ENCODE assay signal across 21 cellular contexts in the genomic region with DNA sequence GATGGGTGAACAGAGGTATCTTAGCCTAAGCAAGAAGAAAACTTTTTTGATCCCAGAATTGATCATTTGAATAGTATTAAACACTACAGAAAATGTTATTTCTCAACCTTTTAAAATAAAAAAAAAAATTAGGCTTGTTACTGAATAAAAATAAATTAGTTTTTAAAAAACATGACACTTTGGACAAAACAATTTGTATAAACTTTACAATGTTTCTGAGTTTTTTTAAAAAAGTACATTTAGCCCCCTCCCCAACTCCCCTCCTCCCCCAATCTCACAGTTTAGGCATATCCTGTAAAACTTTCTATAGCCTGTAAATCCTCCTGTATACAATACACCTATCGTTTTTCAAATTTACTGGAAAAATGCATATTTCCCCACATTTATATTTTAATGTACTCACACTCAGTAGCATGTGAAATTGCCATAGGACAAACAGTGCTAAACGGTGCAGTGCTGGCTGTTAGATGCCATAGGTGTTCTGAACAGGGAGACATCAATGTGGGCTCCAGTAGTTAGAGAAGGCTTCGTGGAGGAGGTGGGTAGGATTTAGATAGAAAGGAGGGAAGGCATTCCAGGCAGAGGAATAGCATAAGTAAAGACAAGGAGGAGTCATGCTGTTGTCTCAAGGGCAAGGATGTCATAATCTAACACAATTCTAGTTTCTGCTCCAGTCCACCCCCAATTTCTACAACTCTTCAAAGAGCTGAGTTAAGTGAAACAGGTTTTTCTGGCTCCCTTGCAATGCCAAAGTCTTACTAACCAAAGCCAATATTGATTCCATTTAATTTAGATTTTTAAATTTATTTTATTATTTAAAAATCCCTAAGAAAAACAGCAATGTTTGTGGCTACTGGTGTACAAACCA. TPM values are rescaled to one million over a fixed set of nuclear protein-coding genes. Genes with fewer than 3 reads are reported as not detected.
DNase-seq lines count a peak whose midpoint lies in the region; ATAC-seq, FAIRE-seq and TF ChIP-seq lines count a peak whose summit lies in the region.
"Had no signal": no experiment of that assay in that cellular context is flagged by ENCODE, and none has a peak within 500 bp of the region (broad histone marks: within the 10 kb centered on the region; RNA-seq: fewer than 3 reads in every experiment).

No MANE protein-coding gene starts in this region.

- H3K4ac ChIP-seq in IMR-90 (ENCODE audit: low read depth, low read length) = no peak overlapping the region

- H3K27ac ChIP-seq in HepG2 (ENCODE audit: extremely low read length, insufficient read depth, low read length) = no peak overlapping the region
- no peak overlapping the region for H3K27ac ChIP-seq in right lobe of liver
- H3K27ac ChIP-seq in IMR-90 (ENCODE audit: insufficient read depth, low read length) = no peak overlapping the region
- H3K27ac ChIP-seq in endodermal cell (ENCODE audit: low read depth, low read length) = no peak overlapping the region
- H3K27ac ChIP-seq in adrenal gland = no peak overlapping the region
- H3K27ac ChIP-seq: sigmoid colon had no signal

- BruUV-seq in HepG2 (replicated peaks; lab: Mats Ljungman, UMichigan) = no TSS peak
- no TSS peak for BruUV-seq in IMR-90 (replicated peaks; lab: Mats Ljungman, UMichigan)

- H2BK5ac ChIP-seq in IMR-90 (ENCODE audit: low read depth, low read length, poor library complexity, severe bottlenecking) = no peak overlapping the region

- no peak for DNase-seq in HepG2 (ENCODE audit: low spot score)
- no peak for DNase-seq in right lobe of liver
- DNase-seq in IMR-90 = no peak
- no peak for DNase-seq in endodermal cell
- no peak for DNase-seq in DMS 273 (lab: John Stamatoyannopoulos, UW; ENCODE audit: unreplicated experiment)
- DNase-seq in adrenal gland = no peak
- DNase-seq: DMS79, glutamatergic neuron, Karpas-422, left colon, mesendoderm, NCI-H187 treated with DMSO at 0.1 percent for 48 hours, NCI-H748 treated with DMSO at 0.1 percent for 48 hours, Right ventricle myocardium superior, sigmoid colon had no signal

- no peak overlapping the region for H3K56ac ChIP-seq in IMR-90 (ENCODE audit: extremely low read depth, insufficient read depth, low read length)

- no peak overlapping the region for H4K5ac ChIP-seq in IMR-90 (ENCODE audit: low read depth, low read length)

- H2AK5ac ChIP-seq in IMR-90 (ENCODE audit: low read depth, low read length) = no peak overlapping the region

- no peak overlapping the region for H2AK9ac ChIP-seq in IMR-90 (replicated peaks; ENCODE audit: low read depth, low read length, poor library complexity)

- H3K79me1 ChIP-seq in IMR-90 (ENCODE audit: low read depth in 1 of 2, low read length in 2 of 2) = peaks cover 14 to 29% of the 10 kb centered on the region in 2 experiments

- H4K20me1 ChIP-seq in HepG2 (ENCODE audit: insufficient read depth, low read length) (peaks cover 7% of the 10 kb centered on the region; the same call in 1 of the 2 replicates), IMR-90 (ENCODE audit: insufficient read depth, low read length) (peaks cover 1% of the 10 kb centered on the region; the same call in 1 of the 2 replicates)

- dilution Hi-C loops in IMR-90 (cut with HindIII; ENCODE audit: low sequenced_read_pairs, unreplicated experiment) = no loop called here

- CTCF ChIA-PET in HepG2 (lab: Yijun Ruan, JAX; ENCODE audit: low intra/inter-chr PET ratio, low total read pairs) = no interaction called here
- CTCF ChIA-PET in IMR-90 (lab: Yijun Ruan, JAX) = no interaction called here

- peak overlapping the region; percentile 53; the same call in 1 of the 2 replicates for H3K23ac ChIP-seq in IMR-90 (ENCODE audit: low read depth, low read length)

- no peak overlapping the region for H2BK20ac ChIP-seq in IMR-90 (ENCODE audit: low read depth, low read length)

- H3K14ac ChIP-seq in IMR-90 (replicated peaks; ENCODE audit: low read depth, low read length) = no peak overlapping the region

- peaks cover 61% of the 10 kb centered on the region for H3K36me3 Mint-ChIP-seq in endodermal cell (ENCODE audit: low read depth)

- TF ChIP-seq EP300 in HepG2 (IDR thresholded peaks at IDR 0.05; ENCODE audit: low read depth in 2 of 2, low read length in 2 of 2) = no peak
- TF ChIP-seq EP300 in HepG2 (CRISPR knock-in tag; IDR thresholded peaks at IDR 0.05; ENCODE audit: borderline replicate concordance) = no peak

- no peak overlapping the region for H3K4me2 ChIP-seq in HepG2 (ENCODE audit: low read depth, low read length)
- H3K4me2 ChIP-seq in IMR-90 (ENCODE audit: low read depth, low read length) = no peak overlapping the region

- no peak overlapping the region for H3K9ac ChIP-seq in HepG2 (ENCODE audit: insufficient read depth, low read depth, low read length)
- no peak overlapping the region for H3K9ac ChIP-seq in IMR-90 (ENCODE audit: low read depth, low read length)
- H3K9ac ChIP-seq in endodermal cell (ENCODE audit: extremely low read depth, low read length, poor library complexity, severe bottlenecking) = no peak overlapping the region

- intact Hi-C loops in HepG2 (cut with micrococcal nuclease; ENCODE audit: unreplicated experiment) (no loop called here), right lobe of liver (cut with DNase I) (no loop called here), IMR-90 (cut with micrococcal nuclease) (no loop called here), adrenal gland (cut with DNase I) (no loop called here)

- H3K18ac ChIP-seq in IMR-90 (ENCODE audit: low read depth, low read length) = no peak overlapping the region

- ATAC-seq in HepG2 (no peak), right lobe of liver (no peak), IMR-90 (ENCODE audit: low read depth) (no peak), GM21515 (IDR thresholded peaks at IDR 0.05; ENCODE audit: unreplicated experiment) (no peak), HG02973 (IDR thresholded peaks at IDR 0.05; ENCODE audit: unreplicated experiment) (no peak)
- ATAC-seq: activated T-helper 17 cell treated with anti-CD3 and anti-CD28 coated beads, Interleukin-2, amount 50 U/mL, for 72 hours; left colon had no signal

- no peak overlapping the region for H2BK120ac ChIP-seq in IMR-90 (ENCODE audit: low read depth, low read length)

- TF ChIP-seq POLR2A in HepG2 (IDR thresholded peaks at IDR 0.05; ENCODE audit: insufficient read depth in 1 of 2, low read depth in 2 of 2, low read length in 2 of 2) (no peak), right lobe of liver (IDR thresholded peaks at IDR 0.05) (no peak), IMR-90 (IDR thresholded peaks at IDR 0.05; ENCODE audit: low read depth, low read length) (no peak), adrenal gland (IDR thresholded peaks at IDR 0.05) (no peak)

- 97% methylated on average over 3 of the region's 3 CpGs for WGBS in HepG2 (ENCODE audit: low lambda C conversion rate)
- WGBS in right lobe of liver (ENCODE audit: insufficient coverage, low coverage, low lambda C conversion rate, missing lambda C conversion rate) = 86% methylated on average over 3 of the region's 3 CpGs
- WGBS in IMR-90 (ENCODE audit: extremely low coverage in 2 of 2, insufficient read length in 1 of 2), 2 experiments = 60% methylated on average over 1 of the region's 3 CpGs; no CpG with 5 or more reads in 1 of the 2 experiments
- 79 to 90% methylated on average over 2 to 3 of the region's 3 CpGs for WGBS in endodermal cell (ENCODE audit: insufficient coverage in 1 of 2, insufficient read length in 1 of 2), 2 experiments
- WGBS in adrenal gland, 4 donors = 87 to 89% (median 88%) methylated on average over 3 of the region's 3 CpGs

- H3K27me3 ChIP-seq in HepG2 (ENCODE audit: control insufficient read depth in 1 of 2, insufficient read depth in 2 of 2, low read length in 2 of 2) (no peaks in the 10 kb centered on the region), right lobe of liver (no peaks in the 10 kb centered on the region), IMR-90 (ENCODE audit: control insufficient read depth, insufficient read depth, low read length) (no peaks in the 10 kb centered on the region), endodermal cell (ENCODE audit: control insufficient read depth, insufficient read depth, low read length, poor library complexity, severe bottlenecking) (no peaks in the 10 kb centered on the region), adrenal gland (no peaks in the 10 kb centered on the region)
- H3K27me3 ChIP-seq: sigmoid colon had no signal

- FAIRE-seq in HepG2 (lab: Jason Lieb, UNC) = no peak
- FAIRE-seq: urothelium cell line had no signal

- H2AFZ ChIP-seq in HepG2 (ENCODE audit: low read length) (no peak overlapping the region), IMR-90 (replicated peaks; ENCODE audit: low read length, poor library complexity) (no peak overlapping the region)

- in situ Hi-C loops in HepG2 (cut with HindIII; ENCODE audit: extremely low pct_ligation_motif_present, low pct_unique_long_range_greater_than_20kb) (no loop called here), IMR-90 (cut with MboI; ENCODE audit: low sequenced_read_pairs) (no loop called here)

- no peak overlapping the region for H3K4me3 ChIP-seq in HepG2 (replicated peaks in 1 of 3; ENCODE audit: insufficient read depth in 1 of 3, low read depth in 2 of 3, low read length in 3 of 3)
- H3K4me3 ChIP-seq in right lobe of liver = no peak overlapping the region
- H3K4me3 ChIP-seq in IMR-90 (ENCODE audit: insufficient read depth, low read depth, low read length) = no peak overlapping the region
- no peak overlapping the region for H3K4me3 ChIP-seq in endodermal cell (ENCODE audit: low read length)
- H3K4me3 ChIP-seq in adrenal gland = no peak overlapping the region
- H3K4me3 ChIP-seq: sigmoid colon had no signal

- H3K4me1 ChIP-seq in HepG2 (ENCODE audit: insufficient read depth, low read length) = no peaks in the 10 kb centered on the region
- no peaks in the 10 kb centered on the region for H3K4me1 ChIP-seq in right lobe of liver
- H3K4me1 ChIP-seq in IMR-90 (ENCODE audit: control insufficient read depth, insufficient read depth, low read length) = no peaks in the 10 kb centered on the region
- no peaks in the 10 kb centered on the region for H3K4me1 ChIP-seq in endodermal cell (ENCODE audit: control insufficient read depth, insufficient read depth, low read length)
- H3K4me1 ChIP-seq in adrenal gland (replicated peaks in 1 of 2) = no peaks in the 10 kb centered on the region
- H3K4me1 ChIP-seq: sigmoid colon had no signal

- H3K36me3 ChIP-seq in HepG2 (replicated peaks in 1 of 2; ENCODE audit: control insufficient read depth in 1 of 2, insufficient read depth in 2 of 2, low read length in 2 of 2) = peaks cover 15 to 76% of the 10 kb centered on the region in 2 experiments
- peaks cover 0 to 46% (median 16%) of the 10 kb centered on the region in 4 donors for H3K36me3 ChIP-seq in right lobe of liver
- H3K36me3 ChIP-seq in IMR-90 (ENCODE audit: control insufficient read depth, insufficient read depth, low read length) = peaks cover 18% of the 10 kb centered on the region
- H3K36me3 ChIP-seq in endodermal cell (ENCODE audit: control insufficient read depth, insufficient read depth, low read length) = peaks cover 82% of the 10 kb centered on the region
- peaks cover 0 to 44% of the 10 kb centered on the region in 2 donors for H3K36me3 ChIP-seq in adrenal gland (replicated peaks in 1 of 2)

- H2BK15ac ChIP-seq in IMR-90 (ENCODE audit: low read depth, low read length) = no peak overlapping the region

- POLR2A ChIA-PET in HepG2 (lab: Yijun Ruan, JAX) (no interaction called here), IMR-90 (lab: Charles Lee; ENCODE audit: unreplicated experiment) (no interaction called here)

- H3K9me1 ChIP-seq in IMR-90 (ENCODE audit: insufficient read depth, low read length) = 0 out of 2 replicates have a peak, but pooled peaks cover 3% of the 10 kb centered on the region

- peak overlapping the region; percentile 35 for H3K27ac Mint-ChIP-seq in endodermal cell
- H3K27ac Mint-ChIP-seq: activated T-helper 17 cell treated with anti-CD3 and anti-CD28 coated beads, Interleukin-2, amount 50 U/mL, for 72 hours; brain had no signal

- no peaks in the 10 kb centered on the region for H3K9me3 Mint-ChIP-seq in endodermal cell
- H3K9me3 Mint-ChIP-seq: activated T-helper 17 cell treated with anti-CD3 and anti-CD28 coated beads, Interleukin-2, amount 50 U/mL, for 72 hours; brain; CD14-positive monocyte had no signal

- no peak for TF ChIP-seq CTCF in HepG2 (CRISPR knock-in tag; IDR thresholded peaks at IDR 0.05)
- no peak for TF ChIP-seq CTCF in right lobe of liver (IDR thresholded peaks at IDR 0.05)
- TF ChIP-seq CTCF in IMR-90 (conservative IDR thresholded peaks at IDR 0.05; ENCODE audit: low read depth, low read length) = no peak
- no peak for TF ChIP-seq CTCF in endodermal cell (conservative IDR thresholded peaks at IDR 0.05)
- no peak for TF ChIP-seq CTCF in adrenal gland (IDR thresholded peaks at IDR 0.05)

- H3K4me1 Mint-ChIP-seq in endodermal cell = peaks cover 9% of the 10 kb centered on the region
- H3K4me1 Mint-ChIP-seq: CD14-positive monocyte had no signal

- H3K79me2 ChIP-seq in HepG2 (ENCODE audit: insufficient read depth, low read length) = peaks cover 19% of the 10 kb centered on the region

- H3K4me3 Mint-ChIP-seq in endodermal cell = no peak overlapping the region
- H3K4me3 Mint-ChIP-seq: activated T-helper 17 cell treated with anti-CD3 and anti-CD28 coated beads, Interleukin-2, amount 50 U/mL, for 72 hours; brain; CD14-positive monocyte had no signal

- H3K9me3 ChIP-seq in HepG2 (ENCODE audit: low read length) (no peaks in the 10 kb centered on the region), right lobe of liver (no peaks in the 10 kb centered on the region), IMR-90 (ENCODE audit: control insufficient read depth, insufficient read depth, low read length) (no peaks in the 10 kb centered on the region), endodermal cell (ENCODE audit: control insufficient read depth, low read length) (no peaks in the 10 kb centered on the region), adrenal gland (replicated peaks in 1 of 3) (peaks cover 0 to 5% (median 0%) of the 10 kb centered on the region in 3 donors)
- H3K9me3 ChIP-seq: sigmoid colon had no signal

- no peak overlapping the region for H4K8ac ChIP-seq in IMR-90 (ENCODE audit: low read depth in 2 of 2, low read length in 2 of 2)

- H4K91ac ChIP-seq in IMR-90 (ENCODE audit: insufficient read depth, low read depth, low read length) = no peak overlapping the region

- H3K27me3 Mint-ChIP-seq in endodermal cell (ENCODE audit: insufficient read depth) = no peaks in the 10 kb centered on the region
- H3K27me3 Mint-ChIP-seq: activated T-helper 17 cell treated with anti-CD3 and anti-CD28 coated beads, Interleukin-2, amount 50 U/mL, for 72 hours; brain had no signal

- TF ChIP-seq RAD21 in HepG2 (CRISPR knock-in tag; IDR thresholded peaks at IDR 0.05) (no peak), IMR-90 (IDR thresholded peaks at IDR 0.05; ENCODE audit: low read length) (no peak)

RNA-seq across cellular contexts. Expression of a gene that starts 50.9 kb away (rescaled TPM):
- total RNA-seq in HepG2 (2016; rRNA removed; fragmentation: Illumina TruSeq; extraction: Trizol) (132 and 171 TPM in 2 replicates), right lobe of liver (10 to 100 TPM; 28.4 to 36.5 (median 32.4) TPM), IMR-90 (2012; rRNA removed) (136 and 137 TPM in 2 replicates), endodermal cell (10 to 100 TPM; 80.2 to 83.7 TPM), adrenal gland (100 to 1,000 TPM in 1 of 8 donors, 10 to 100 TPM in 7; 50.5 to 118 (median 56.4) TPM)
- total RNA-seq in HepG2 (2016; cell fraction: cytosol; rRNA removed; fragmentation: Illumina TruSeq; extraction: Trizol; ENCODE audit: low read depth) = 46.7 and 54.6 TPM in 2 replicates
- 129 and 171 TPM in 2 replicates for total RNA-seq in HepG2 (2016; cell fraction: insoluble cytoplasmic fraction; rRNA removed; fragmentation: Illumina TruSeq; extraction: Trizol)
- total RNA-seq in HepG2 (2016; cell fraction: membrane; rRNA removed; fragmentation: Illumina TruSeq; extraction: Trizol) = 117 and 137 TPM in 2 replicates
- 111 and 118 TPM in 2 replicates for total RNA-seq in HepG2 (2016; cell fraction: nucleus; rRNA removed; fragmentation: Illumina TruSeq; extraction: Trizol)
- polyA plus RNA-seq in HepG2 (2011; rRNA removed) (53.9 and 57.3 TPM in 2 replicates), IMR-90 (2012; rRNA removed) (19.9 and 26.7 TPM in 2 replicates), adrenal gland (10 to 100 TPM in 1 of 3 donors, 1 to 10 TPM in 2; 8.9 to 42.5 (median 10.0) TPM)
- polyA plus RNA-seq in HepG2 (2011; cell fraction: cytosol; rRNA removed) = 24.5 and 38.2 TPM in 2 replicates
- 29.7 TPM in 2 replicates for polyA plus RNA-seq in HepG2 (2011; cell fraction: nucleus; rRNA removed)
- 42.0 and 48.0 TPM in 2 replicates for polyA plus RNA-seq in HepG2 (2012)
- 5.3 and 5.5 TPM in 2 replicates for polyA plus RNA-seq in HepG2 (2016; cell fraction: cytosol; fragmentation: Illumina TruSeq; extraction: Trizol; ENCODE audit: low read depth)
- 79.1 and 85.5 TPM in 2 replicates for polyA plus RNA-seq in HepG2 (2016; cell fraction: insoluble cytoplasmic fraction; fragmentation: Illumina TruSeq; extraction: Trizol; ENCODE audit: low read depth)
- polyA plus RNA-seq in HepG2 (2016; cell fraction: membrane; fragmentation: Illumina TruSeq; extraction: Trizol; ENCODE audit: low read depth) = 24.8 and 28.9 TPM in 2 replicates
- 51.2 and 54.9 TPM in 2 replicates for polyA plus RNA-seq in HepG2 (2016; cell fraction: nucleus; fragmentation: Illumina TruSeq; extraction: Trizol; ENCODE audit: insufficient read depth, low read depth)
- polyA minus RNA-seq in HepG2 (2011; rRNA and poly(A)+ RNA removed; ENCODE audit: low replicate concordance) = 45.0 and 74.0 TPM in 2 replicates
- polyA minus RNA-seq in HepG2 (2011; cell fraction: cytosol; rRNA and poly(A)+ RNA removed) = 67.2 and 72.9 TPM in 2 replicates
- polyA minus RNA-seq in HepG2 (2011; cell fraction: nucleus; rRNA and poly(A)+ RNA removed) = 202 and 214 TPM in 2 replicates
- polyA plus RNA-seq in IMR-90 (2012; cell fraction: cytosol; rRNA removed) = 4.2 and 6.6 TPM in 2 replicates
- polyA plus RNA-seq in IMR-90 (2012; cell fraction: nucleus; rRNA removed; ENCODE audit: low replicate concordance) = 6.3 and 36.0 TPM in 2 replicates
- polyA plus RNA-seq in endodermal cell (2013, experiment 1 of 2) = 86.8 TPM
- polyA plus RNA-seq in endodermal cell (2013, experiment 2 of 2) = 81.4 TPM
